In the genomic region with DNA sequence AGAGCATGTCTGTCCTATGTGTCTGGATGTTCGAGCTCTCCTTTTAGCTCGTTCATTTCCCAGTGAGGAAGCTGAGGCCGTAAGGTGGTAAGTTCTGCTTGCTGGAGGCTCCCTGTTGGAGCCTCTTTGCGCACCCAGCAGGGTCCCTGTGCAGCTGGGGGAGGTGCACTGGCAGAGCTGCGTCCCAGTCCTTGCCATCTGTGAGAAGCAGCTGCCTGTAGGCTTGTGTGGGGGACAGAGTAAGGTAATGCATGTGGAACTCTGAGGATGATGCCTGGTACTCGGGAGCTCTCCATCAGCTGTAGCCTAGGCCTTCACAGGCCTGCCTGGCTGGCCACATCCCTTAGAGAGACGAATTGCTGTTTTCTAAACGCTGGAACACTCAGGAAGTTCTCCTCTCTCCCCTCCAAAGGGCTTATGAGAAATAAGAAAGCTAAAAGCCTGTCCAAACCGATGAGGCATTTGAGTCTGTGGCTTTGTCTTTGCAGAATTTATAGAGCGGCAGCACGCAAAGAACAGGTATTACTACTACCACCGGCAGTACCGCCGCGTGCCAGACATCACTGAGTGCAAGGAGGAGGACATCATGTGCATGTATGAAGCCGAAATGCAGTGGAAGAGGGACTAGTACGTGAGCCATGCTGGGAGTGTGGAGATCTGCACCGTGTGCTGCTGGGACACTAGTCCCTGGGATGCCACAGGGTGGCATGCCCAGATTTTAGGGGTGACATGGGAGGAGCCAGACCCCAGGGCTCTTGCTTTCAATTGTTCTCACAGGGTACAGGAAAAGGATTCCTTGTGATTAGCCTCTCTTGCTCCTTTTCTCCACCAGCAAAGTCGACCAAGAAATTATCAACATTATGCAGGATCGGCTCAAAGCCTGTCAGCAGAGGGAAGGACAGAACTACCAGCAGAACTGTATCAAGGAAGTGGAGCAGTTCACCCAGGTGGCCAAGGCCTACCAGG, we compare ENCODE assay signal across 1 cellular context.
TF ChIP-seq lines count a peak whose summit lies in the region.

No MANE protein-coding gene starts in this region.

TF ChIP-seq in GM23338, 12 proteins besides CTCF, POLR2A, EP300 and RAD21 (continued from another document):
- no peak for TF ChIP-seq REST (IDR thresholded peaks at IDR 0.05; ENCODE audit: unreplicated experiment)
TF ChIP-seq in GM23338: peak in this region for 1.
